16 cellular contexts compared by ENCODE assay signal in genomic region chr16:52496051-52496876, GRCh38.
DNase-seq lines count a peak whose midpoint lies in the region; ATAC-seq lines count a peak whose summit lies in the region.
"Had no signal": no experiment of that assay in that cellular context is flagged by ENCODE, and none has a peak within 500 bp of the region (broad histone marks: within the 10 kb centered on the region; RNA-seq: fewer than 3 reads in every experiment).

No MANE protein-coding gene starts in this region.

- H3K36me3 ChIP-seq in iPS-20b (ENCODE audit: insufficient read depth, low read depth, low read length): peaks cover 3% of the 10 kb centered on the region; the same call in 1 of the 2 replicates
- H3K36me3 ChIP-seq: spleen, thoracic aorta had no signal

- ATAC-seq in GM21367 (IDR thresholded peaks at IDR 0.05; ENCODE audit: unreplicated experiment) (no peak), GM19035 (IDR thresholded peaks at IDR 0.05; ENCODE audit: unreplicated experiment) (no peak)
- ATAC-seq: activated T-cell treated with anti-CD3 and anti-CD28 coated beads, Interleukin-2, amount 50 U/mL, for 72 hours had no signal

- peak overlapping the region; percentile 8; the same call in 1 of the 2 replicates for H3K9ac ChIP-seq in iPS-20b (ENCODE audit: low read depth, low read length)

- no peaks in the 10 kb centered on the region for H3K27me3 ChIP-seq in iPS-20b (ENCODE audit: insufficient read depth, low read length)
- H3K27me3 ChIP-seq: spleen had no signal

- no peaks in the 10 kb centered on the region for H3K9me3 ChIP-seq in iPS-20b (ENCODE audit: insufficient read depth, low read depth, low read length)
- H3K9me3 ChIP-seq: spleen, thoracic aorta had no signal

- no peak overlapping the region for H3K27ac ChIP-seq in iPS-20b (ENCODE audit: low read length)
- H3K27ac ChIP-seq: PC-9, spleen, thoracic aorta had no signal

- no peak overlapping the region for H3K4me3 ChIP-seq in iPS-20b (ENCODE audit: low read length)
- H3K4me3 ChIP-seq: PC-9, spleen, thoracic aorta had no signal

- H3K4me1 ChIP-seq in iPS-20b (ENCODE audit: insufficient read depth, low read length): peaks cover 36% of the 10 kb centered on the region; the same call in 1 of the 2 replicates
- H3K4me1 ChIP-seq: spleen had no signal

- peak; percentile 26 for DNase-seq in NCI-H2196 (lab: John Stamatoyannopoulos, UW; ENCODE audit: unreplicated experiment)
- DNase-seq in NCI-H2196 treated with DMSO at 0.1 percent for 48 hours (lab: John Stamatoyannopoulos, UW; ENCODE audit: unreplicated experiment): no peak
- DNase-seq in NCI-H748 (lab: John Stamatoyannopoulos, UW; ENCODE audit: unreplicated experiment): peak; percentile 82
- DNase-seq in superior temporal gyrus (ENCODE audit: extremely low spot score): peak; percentile 69
- DNase-seq in activated CD8-positive, alpha-beta memory T cell treated with anti-CD3 and anti-CD28 coated beads, Interleukin-2, amount 50 U/mL, for 48 hours: no peak
- DNase-seq: activated CD4-positive, alpha-beta T cell treated with anti-CD3 and anti-CD28 coated beads, Interleukin-2, amount 10 ng/mL, durations not matched to agents 24 days and 14 days; activated T-cell treated with anti-CD3 and anti-CD28 coated beads, Interleukin-2, amount 50 U/mL, for 72 hours; mammary epithelial cell; nucleus accumbens; PC-9; spleen; T-helper 2 cell had no signal

Comparison
In these comparisons a context has a peak if more than half of its experiments do, and no peak if none do; other contexts are left out.
1. DNase-seq: peak in NCI-H2196 (single experiment), NCI-H748 (single experiment) and superior temporal gyrus (single experiment); none in NCI-H2196 treated with DMSO at 0.1 percent for 48 hours (single experiment) and activated CD8-positive, alpha-beta memory T cell treated with anti-CD3 and anti-CD28 coated beads, Interleukin-2, amount 50 U/mL, for 48 hours (single experiment).